1 cellular context compared by ENCODE assay signal in genomic region chr11:134338654-134339053, GRCh38.
TF ChIP-seq lines count a peak whose summit lies in the region.

No MANE protein-coding gene starts in this region.

TF ChIP-seq in H1, 55 proteins besides CTCF, POLR2A, EP300 and RAD21:
- no peak for TF ChIP-seq TAF7 (optimal IDR thresholded peaks at IDR 0.05; ENCODE audit: borderline replicate concordance, low read depth, low read length)
- TF ChIP-seq CBX5 (IDR thresholded peaks at IDR 0.05; ENCODE audit: low read depth, low read length) = no peak
- no peak for TF ChIP-seq E2F6 (IDR thresholded peaks at IDR 0.05)
- no peak for TF ChIP-seq ASH2L (IDR thresholded peaks at IDR 0.05; ENCODE audit: low read length)
- TF ChIP-seq TBP (IDR thresholded peaks at IDR 0.05; ENCODE audit: low read depth, low read length) = no peak
- TF ChIP-seq JUN (IDR thresholded peaks at IDR 0.05; ENCODE audit: low read depth, low read length) = no peak
- TF ChIP-seq BRCA1 (IDR thresholded peaks at IDR 0.05; ENCODE audit: low read depth, low read length) = no peak
- TF ChIP-seq HDAC2 (IDR thresholded peaks at IDR 0.05; ENCODE audit: borderline replicate concordance in 1 of 2, low read depth in 2 of 2, low read length in 2 of 2) = no peak
